10 cellular contexts compared by ENCODE assay signal in the genomic region with DNA sequence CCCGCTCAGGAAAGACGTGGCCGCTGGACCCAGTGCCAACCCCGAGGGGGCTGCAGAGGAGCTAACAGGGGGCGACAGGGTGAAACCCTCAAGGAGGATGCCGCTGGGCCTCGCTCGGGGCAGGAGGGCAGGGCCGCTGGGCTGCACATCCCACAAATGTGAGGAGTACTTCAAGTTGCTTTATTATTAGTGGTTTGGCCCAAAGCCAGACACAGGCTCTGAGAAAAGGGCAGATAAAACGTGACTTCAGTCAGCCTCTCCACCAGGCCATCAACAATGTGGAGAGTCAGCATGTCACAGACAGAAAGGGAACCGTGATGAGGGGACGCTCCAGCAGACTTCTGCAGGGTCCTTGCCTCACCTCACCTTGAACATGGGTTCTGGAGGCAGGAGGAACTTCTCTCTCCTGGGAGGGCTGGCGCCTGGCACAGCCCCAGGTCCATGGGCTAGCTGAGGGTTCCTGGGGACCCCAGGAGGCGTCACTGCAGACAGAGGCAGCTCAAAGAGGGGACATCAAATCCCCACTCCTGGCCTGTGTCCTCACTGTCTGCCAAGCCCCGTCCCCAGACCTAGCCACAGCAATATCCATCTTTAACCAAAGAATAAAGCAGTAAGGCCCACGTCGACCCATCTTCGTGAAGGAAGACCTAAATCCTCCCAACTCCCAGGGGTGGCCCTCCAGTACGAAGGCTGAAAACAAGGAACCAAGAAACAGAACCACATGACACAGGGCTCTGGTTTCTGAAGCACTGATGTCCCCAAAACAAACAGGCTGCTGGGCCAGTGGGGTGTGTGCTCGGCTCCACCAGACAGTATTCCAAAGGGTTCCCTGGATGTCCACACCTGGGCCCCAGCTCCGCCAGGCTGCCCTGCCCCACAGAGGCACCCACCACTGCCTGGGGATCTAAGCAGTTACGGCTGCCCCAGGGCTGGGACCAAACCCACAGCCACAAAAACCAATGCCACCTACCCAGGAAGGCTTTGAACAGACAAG. TPM values are rescaled to one million over a fixed set of nuclear protein-coding genes. Genes with fewer than 3 reads are reported as not detected.
A peak's percentile ranks its signal among the peaks of the same experiment; 100 is the strongest.
DNase-seq lines count a peak whose midpoint lies in the region; ATAC-seq, FAIRE-seq and TF ChIP-seq lines count a peak whose summit lies in the region.
"Had no signal": no experiment of that assay in that cellular context is flagged by ENCODE, and none has a peak within 500 bp of the region (broad histone marks: within the 10 kb centered on the region; RNA-seq: fewer than 3 reads in every experiment).

No MANE protein-coding gene starts in this region.

- H3K36me3 Mint-ChIP-seq in CD14-positive monocyte, result no peaks in the 10 kb centered on the region

- H4K20me1 ChIP-seq in GM23248 (ENCODE audit: insufficient read depth) (no peaks in the 10 kb centered on the region), endothelial cell of umbilical vein (replicated peaks; ENCODE audit: control insufficient read depth, extremely low read depth, insufficient read depth, low read length) (no peaks in the 10 kb centered on the region)

- H3K4me2 ChIP-seq in GM23248 (ENCODE audit: unreplicated experiment) (no peak overlapping the region), endothelial cell of umbilical vein (ENCODE audit: insufficient read depth, low read length) (no peak overlapping the region)

- WGBS in GM23248 (ENCODE audit: low coverage in 1 of 2, low lambda C conversion rate in 2 of 2, missing lambda C conversion rate in 2 of 2), 2 experiments, result 85% methylated on average over 22 of the region's 22 CpGs
- 57 to 58% methylated on average over 22 of the region's 22 CpGs for WGBS in sigmoid colon, 2 donors
- 69 to 76% (median 74%) methylated on average over 22 of the region's 22 CpGs for WGBS in psoas muscle, 3 donors

- dilution Hi-C loops in endothelial cell of umbilical vein (cut with MboI; ENCODE audit: extremely low pct_ligation_motif_present, low sequenced_read_pairs), result no loop called here

- no peak overlapping the region for H3K4me3 ChIP-seq in GM23248
- no peak overlapping the region for H3K4me3 ChIP-seq in endothelial cell of umbilical vein (replicated peaks in 1 of 3; ENCODE audit: insufficient read depth in 1 of 3, low read depth in 1 of 3, low read length in 3 of 3)
- H3K4me3 ChIP-seq in sigmoid colon, result no peak overlapping the region
- no peak overlapping the region for H3K4me3 ChIP-seq in psoas muscle
- no peak overlapping the region for H3K4me3 ChIP-seq in effector memory CD4-positive, alpha-beta T cell (ENCODE audit: insufficient read depth, low read depth, low read length, poor library complexity, severe bottlenecking)

- BruUV-seq in endothelial cell of umbilical vein (replicated peaks; lab: Mats Ljungman, UMichigan), result no TSS peak

- H3K79me2 ChIP-seq in GM23248 (ENCODE audit: insufficient read depth), result no peaks in the 10 kb centered on the region
- H3K79me2 ChIP-seq in endothelial cell of umbilical vein (ENCODE audit: control insufficient read depth, insufficient read depth, low read length), result no peaks in the 10 kb centered on the region

- H3K9ac ChIP-seq in GM23248 (no peak overlapping the region), endothelial cell of umbilical vein (replicated peaks; ENCODE audit: extremely low read depth, insufficient read depth, low read length) (no peak overlapping the region)

- CTCF ChIA-PET in endothelial cell of umbilical vein (lab: Charles Lee), result interaction anchor here (1.1 to 1.4 kb wide), 3 partner anchors 23 to 59 kb away, joined by 3 read pairs; no protein-coding TSS in a partner anchor

- intact Hi-C loops in endothelial cell of umbilical vein (cut with micrococcal nuclease) (no loop called here), sigmoid colon (cut with DNase I) (no loop called here), psoas muscle (cut with DNase I) (loop anchor here in 1 of 2 donors (5.0 kb wide), 1 partner anchor 52 kb away; no protein-coding TSS in a partner anchor), CD14-positive monocyte (cut with micrococcal nuclease) (no loop called here)

- H3K27ac ChIP-seq in GM23248 (no peak overlapping the region), endothelial cell of umbilical vein (ENCODE audit: insufficient read depth, low read depth, low read length) (no peak overlapping the region), sigmoid colon (peak overlapping the region; percentile 81 to 94 (median 86)), psoas muscle (no peak overlapping the region)
- H3K27ac ChIP-seq in effector memory CD4-positive, alpha-beta T cell (ENCODE audit: insufficient read depth, low read length, poor library complexity, severe bottlenecking), result no peak overlapping the region

- H3K9me1 ChIP-seq in endothelial cell of umbilical vein (replicated peaks; ENCODE audit: control insufficient read depth, extremely low read depth, insufficient read depth, low read length), result no peaks in the 10 kb centered on the region

- no peaks in the 10 kb centered on the region for H3K27me3 ChIP-seq in GM23248 (replicated peaks; ENCODE audit: insufficient read depth)
- H3K27me3 ChIP-seq in endothelial cell of umbilical vein (ENCODE audit: control insufficient read depth in 2 of 2, insufficient read depth in 2 of 2, low read length in 2 of 2), result no peaks in the 10 kb centered on the region
- no peaks in the 10 kb centered on the region for H3K27me3 ChIP-seq in sigmoid colon
- no peaks in the 10 kb centered on the region for H3K27me3 ChIP-seq in psoas muscle (ENCODE audit: insufficient read depth in 3 of 3, low read length in 2 of 3)
- no peaks in the 10 kb centered on the region for H3K27me3 ChIP-seq in effector memory CD4-positive, alpha-beta T cell (replicated peaks; ENCODE audit: control insufficient read depth, insufficient read depth, low read length, poor library complexity, severe bottlenecking)

- H3K4me1 ChIP-seq in GM23248 (ENCODE audit: insufficient read depth) (peaks cover under 1% of the 10 kb centered on the region; the same call in 1 of the 2 replicates), endothelial cell of umbilical vein (ENCODE audit: control insufficient read depth, extremely low read depth, insufficient read depth, low read length) (peaks cover 5% of the 10 kb centered on the region), sigmoid colon (peaks cover 0 to 100% (median 100%) of the 10 kb centered on the region in 4 donors), psoas muscle (peaks cover 41% of the 10 kb centered on the region)
- no peaks in the 10 kb centered on the region for H3K4me1 ChIP-seq in effector memory CD4-positive, alpha-beta T cell (ENCODE audit: control insufficient read depth, insufficient read depth, low read length, poor library complexity, severe bottlenecking)

- in situ Hi-C loops in GM23248 (cut with MboI), result no loop called here

- DNase-seq in GM23248 (peak; percentile 36), NCI-H69 (lab: John Stamatoyannopoulos, UW) (peak; percentile 31), endothelial cell of umbilical vein (ENCODE audit: low read depth, low spot score) (peak; percentile 25), sigmoid colon (peak; percentile 84), psoas muscle (no peak), CD14-positive monocyte (ENCODE audit: low spot score) (no peak)
- no peak for DNase-seq in effector memory CD4-positive, alpha-beta T cell
- no peak for DNase-seq in activated T-cell treated with anti-CD3 and anti-CD28 coated beads, Interleukin-2, amount 50 U/mL, for 48 hours
- DNase-seq: activated CD4-positive, alpha-beta T cell treated with anti-CD3 and anti-CD28 coated beads for 48 hours; effector memory CD8-positive, alpha-beta T cell had no signal

- H2AFZ ChIP-seq in GM23248, result no peak overlapping the region
- H2AFZ ChIP-seq in endothelial cell of umbilical vein (ENCODE audit: low read depth, low read length), result no peak overlapping the region

- TF ChIP-seq POLR2A in endothelial cell of umbilical vein (IDR thresholded peaks at IDR 0.05; ENCODE audit: low read depth, low read length), result no peak
- TF ChIP-seq POLR2A in sigmoid colon (IDR thresholded peaks at IDR 0.05), result no peak

- no peaks in the 10 kb centered on the region for H3F3A ChIP-seq in GM23248 (ENCODE audit: insufficient read depth)

- H3K9me2 ChIP-seq in GM23248 (ENCODE audit: insufficient read depth), result no peaks in the 10 kb centered on the region

- H3K9me3 ChIP-seq in GM23248 (ENCODE audit: low read depth), result no peaks in the 10 kb centered on the region
- no peaks in the 10 kb centered on the region for H3K9me3 ChIP-seq in endothelial cell of umbilical vein (replicated peaks; ENCODE audit: control insufficient read depth, insufficient read depth, low read length)
- no peaks in the 10 kb centered on the region for H3K9me3 ChIP-seq in sigmoid colon
- no peaks in the 10 kb centered on the region for H3K9me3 ChIP-seq in psoas muscle
- no peaks in the 10 kb centered on the region for H3K9me3 ChIP-seq in effector memory CD4-positive, alpha-beta T cell (ENCODE audit: control insufficient read depth, low read length)

- no peak for TF ChIP-seq EP300 in sigmoid colon (IDR thresholded peaks at IDR 0.05)

- peaks cover 0 to 2% (median 0%) of the 10 kb centered on the region in 7 donors for H3K9me3 Mint-ChIP-seq in CD14-positive monocyte
- H3K9me3 Mint-ChIP-seq: effector memory CD8-positive, alpha-beta T cell had no signal

- H3K36me3 ChIP-seq in GM23248 (ENCODE audit: low read depth) (no peaks in the 10 kb centered on the region), endothelial cell of umbilical vein (ENCODE audit: control insufficient read depth in 2 of 2, extremely low read depth in 1 of 2, insufficient read depth in 2 of 2, low read length in 2 of 2) (no peaks in the 10 kb centered on the region), sigmoid colon (no peaks in the 10 kb centered on the region), psoas muscle (ENCODE audit: insufficient read depth in 1 of 2, low read depth in 1 of 2) (no peaks in the 10 kb centered on the region)
- no peaks in the 10 kb centered on the region for H3K36me3 ChIP-seq in effector memory CD4-positive, alpha-beta T cell (ENCODE audit: control insufficient read depth, insufficient read depth, low read length)

- H3K27me3 Mint-ChIP-seq in CD14-positive monocyte (ENCODE audit: low read depth in 3 of 3), result peaks cover 5 to 7% (median 5%) of the 10 kb centered on the region in 3 donors
- H3K27me3 Mint-ChIP-seq: effector memory CD8-positive, alpha-beta T cell had no signal

- FAIRE-seq in endothelial cell of umbilical vein (lab: Jason Lieb, UNC), result peak; percentile 4

- POLR2A ChIA-PET in endothelial cell of umbilical vein (lab: Charles Lee), result no interaction called here

- TF ChIP-seq CTCF in endothelial cell of umbilical vein (IDR thresholded peaks at IDR 0.05; ENCODE audit: extremely low read depth in 1 of 2, insufficient read depth in 1 of 2, low read depth in 1 of 2, low read length in 2 of 2) (no peak), sigmoid colon (IDR thresholded peaks at IDR 0.05) (no peak), psoas muscle (IDR thresholded peaks at IDR 0.05) (no peak), CD14-positive monocyte (IDR thresholded peaks at IDR 0.05) (no peak)

- peak overlapping the region in 1 of 7 donors; percentile 23 for H3K27ac Mint-ChIP-seq in CD14-positive monocyte

- ATAC-seq in psoas muscle, result no peak
- ATAC-seq: effector memory CD8-positive, alpha-beta T cell had no signal

- H3K4me1 Mint-ChIP-seq in CD14-positive monocyte, result no peaks in the 10 kb centered on the region

- no peak overlapping the region for H3K4me3 Mint-ChIP-seq in CD14-positive monocyte
- H3K4me3 Mint-ChIP-seq: effector memory CD8-positive, alpha-beta T cell had no signal

RNA-seq across cellular contexts. Expression of a gene that starts 35.1 kb away (rescaled TPM):
- 9.0 and 11.0 TPM in 2 replicates for total RNA-seq in GM23248 (2014; rRNA removed; shearing (Covaris generic))
- 0.68 and 1.1 TPM in 2 replicates for polyA plus RNA-seq in GM23248 (2016; fragmentation: Nextera tagmentation; extraction: Ambion mirVana)
- total RNA-seq in endothelial cell of umbilical vein, result 17.8 and 22.2 TPM in 2 replicates
- polyA plus RNA-seq in endothelial cell of umbilical vein, result 6.5 and 7.5 TPM in 2 replicates
- 8.3 and 10.0 TPM in 2 replicates for polyA plus RNA-seq in endothelial cell of umbilical vein (2011; cell fraction: cytosol; rRNA removed)
- polyA plus RNA-seq in endothelial cell of umbilical vein (2011; cell fraction: nucleus; rRNA removed), result 8.3 and 9.3 TPM in 2 replicates
- 9.1 and 9.5 TPM in 2 replicates for polyA plus RNA-seq in endothelial cell of umbilical vein (2012)
- polyA minus RNA-seq in endothelial cell of umbilical vein, result 13.6 and 14.0 TPM in 2 replicates
- 29.1 TPM for polyA minus RNA-seq in endothelial cell of umbilical vein (2011; cell fraction: cytosol; rRNA and poly(A)+ RNA removed)
- 4.2 and 5.7 TPM in 2 replicates for polyA minus RNA-seq in endothelial cell of umbilical vein (2011; cell fraction: nucleus; rRNA and poly(A)+ RNA removed)
- total RNA-seq in sigmoid colon, result 10 to 100 TPM; 11.4 to 31.9 (median 23.9) TPM
- 10 to 100 TPM; 12.6 to 79.0 (median 49.9) TPM for polyA plus RNA-seq in sigmoid colon
- total RNA-seq in psoas muscle, result 10 to 100 TPM in 2 of 4 donors, 1 to 10 TPM in 2; 5.8 to 21.0 (median 9.9) TPM
- 10 to 100 TPM in 1 of 3 donors, 1 to 10 TPM in 2; 1.8 to 10.8 (median 4.4) TPM for polyA plus RNA-seq in psoas muscle
- under 1 TPM in 1 of 2 donors, not detected in 1; 0.03 TPM for polyA plus RNA-seq in CD14-positive monocyte

Comparison
In these comparisons a context has a peak if more than half of its experiments do, and no peak if none do; other contexts are left out.
1. DNase-seq: peak in GM23248 (single experiment), NCI-H69 (single experiment), endothelial cell of umbilical vein (single experiment) and sigmoid colon (single experiment); none in psoas muscle (0 of 2), effector memory CD4-positive, alpha-beta T cell (0 of 3), CD14-positive monocyte (single experiment) and activated T-cell treated with anti-CD3 and anti-CD28 coated beads, Interleukin-2, amount 50 U/mL, for 48 hours (0 of 2).
2. H3K27ac ChIP-seq: peak in sigmoid colon (4 of 4); none in GM23248 (single experiment), endothelial cell of umbilical vein (single experiment), psoas muscle (single experiment) and effector memory CD4-positive, alpha-beta T cell (single experiment).